ENCODE assay signal across 8 cellular contexts in genomic region chr11:93740031-93740801, GRCh38. TPM values are rescaled to one million over a fixed set of nuclear protein-coding genes. Genes with fewer than 3 reads are reported as not detected.
A peak's percentile ranks its signal among the peaks of the same experiment; 100 is the strongest.
DNase-seq lines count a peak whose midpoint lies in the region; ATAC-seq, FAIRE-seq and TF ChIP-seq lines count a peak whose summit lies in the region.

No MANE protein-coding gene starts in this region.

- no peak for TF ChIP-seq POLR2A in A549 (IDR thresholded peaks at IDR 0.05; ENCODE audit: low read length)
- no peak for TF ChIP-seq POLR2A in Peyer's patch (IDR thresholded peaks at IDR 0.05)

- H3K4me1 ChIP-seq in A549 (peaks cover 57% of the 10 kb centered on the region), Peyer's patch (peaks cover 0 to 52% (median 10%) of the 10 kb centered on the region in 4 donors), liver (ENCODE audit: control insufficient read depth in 4 of 4, insufficient read depth in 4 of 4, low read length in 3 of 4) (peaks cover 1 to 39% (median 31%) of the 10 kb centered on the region in 4 donors)

- no peak for TF ChIP-seq EP300 in A549 (IDR thresholded peaks at IDR 0.05)

- in situ Hi-C loops in astrocyte of the cerebellum (cut with HindIII; ENCODE audit: low sequenced_read_pairs): no loop called here

- FAIRE-seq in A549 (lab: Jason Lieb, UNC) (no peak), GM19239 (lab: Jason Lieb, UNC) (peak; percentile 59)

- under 1% methylated on average over 21 of the region's 21 CpGs for WGBS in A549 (ENCODE audit: missing lambda C conversion rate)
- 13% methylated on average over 21 of the region's 21 CpGs for WGBS in liver

- H3K9me3 ChIP-seq in A549: no peaks in the 10 kb centered on the region
- no peaks in the 10 kb centered on the region for H3K9me3 ChIP-seq in Peyer's patch
- H3K9me3 ChIP-seq in liver (ENCODE audit: control insufficient read depth in 4 of 4, low read length in 3 of 4): no peaks in the 10 kb centered on the region

- ATAC-seq in A549 (no peak), GM18858 (IDR thresholded peaks at IDR 0.05; ENCODE audit: unreplicated experiment) (no peak)

- TF ChIP-seq CTCF in A549 (IDR thresholded peaks at IDR 0.05) (no peak), Peyer's patch (IDR thresholded peaks at IDR 0.05) (no peak), astrocyte of the cerebellum (IDR thresholded peaks at IDR 0.05; ENCODE audit: low read depth, low read length, missing control alignments) (no peak), liver (IDR thresholded peaks at IDR 0.05; ENCODE audit: low read depth, low read length, missing input control) (no peak)

- CTCF ChIA-PET in A549 (lab: Yijun Ruan, JAX): interaction anchor here (1.5 kb wide), 1 partner anchor 44 kb away, joined by 3 read pairs; the partner anchor contains the start of gene MED17

- TF ChIP-seq RAD21 in A549 (conservative IDR thresholded peaks at IDR 0.05 in 1 of 2, IDR thresholded peaks at IDR 0.05 in 1 of 2) (no peak), liver (IDR thresholded peaks at IDR 0.05) (no peak)

- peak in 1 of 2 experiments; percentile 25 for DNase-seq in A549 (ENCODE audit: low read depth in 1 of 2, low spot score in 1 of 2)
- no peak for DNase-seq in GM19239 (ENCODE audit: insufficient read length, low spot score)
- peak in 2 of 3 donors; percentile 41 to 58 for DNase-seq in Peyer's patch
- no peak for DNase-seq in astrocyte of the cerebellum (ENCODE audit: low read depth)
- DNase-seq in stimulated activated CD8-positive, alpha-beta memory T cell treated with anti-CD3 and anti-CD28 coated beads, Interleukin-7, amount 100 ng/mL, for 24 hours (ENCODE audit: low read depth): peak; percentile 26
- no peak for DNase-seq in SK-N-DZ (ENCODE audit: low spot score)

- H3K27me3 ChIP-seq in Peyer's patch: no peaks in the 10 kb centered on the region
- H3K27me3 ChIP-seq in liver (ENCODE audit: control insufficient read depth in 4 of 4, insufficient read depth in 4 of 4, low read length in 3 of 4): no peaks in the 10 kb centered on the region

- POLR2A ChIA-PET in A549 (lab: Yijun Ruan, JAX): interaction anchor here (0.8 to 4.2 kb wide), 5 partner anchors 8 to 170 kb away, joined by 3 to 48 read pairs (median 13); partner anchors contain the start of gene MED17

- H3K4me3 ChIP-seq in A549: peak overlapping the region; percentile 90
- peak overlapping the region; percentile 66 to 94 (median 79) for H3K4me3 ChIP-seq in Peyer's patch
- peak overlapping the region; percentile 94 for H3K4me3 ChIP-seq in astrocyte of the cerebellum (ENCODE audit: low read depth, low read length)
- H3K4me3 ChIP-seq in liver (ENCODE audit: low read depth in 1 of 3, low read length in 3 of 3): peak overlapping the region; percentile 79 to 97 (median 83)

- H3K27ac ChIP-seq in A549 (peak overlapping the region; percentile 92 to 98), Peyer's patch (peak overlapping the region in 3 of 4 donors; percentile 91 to 93 (median 91)), liver (ENCODE audit: low read depth in 1 of 2, low read length in 2 of 2) (peak overlapping the region in 1 of 2 donors; percentile 98)

- H3K36me3 ChIP-seq in Peyer's patch (peaks cover 0 to 49% (median 0%) of the 10 kb centered on the region in 3 donors), liver (ENCODE audit: control insufficient read depth in 4 of 4, insufficient read depth in 3 of 4, low read depth in 1 of 4, low read length in 3 of 4) (peaks cover 0 to 35% (median 33%) of the 10 kb centered on the region in 4 donors)

- H3K9ac ChIP-seq in liver (ENCODE audit: low read depth in 1 of 2, low read length in 2 of 2): peak overlapping the region; percentile 26 to 95

- H3K4me2 ChIP-seq in A549: peak overlapping the region; percentile 90

TF ChIP-seq in A549, 52 proteins besides CTCF, POLR2A, EP300 and RAD21 (continues in another document):
- TF ChIP-seq HDAC2 (IDR thresholded peaks at IDR 0.05): no peak
- TF ChIP-seq HEYL (CRISPR knock-in tag; IDR thresholded peaks at IDR 0.05): no peak
- TF ChIP-seq, protein P1, sequence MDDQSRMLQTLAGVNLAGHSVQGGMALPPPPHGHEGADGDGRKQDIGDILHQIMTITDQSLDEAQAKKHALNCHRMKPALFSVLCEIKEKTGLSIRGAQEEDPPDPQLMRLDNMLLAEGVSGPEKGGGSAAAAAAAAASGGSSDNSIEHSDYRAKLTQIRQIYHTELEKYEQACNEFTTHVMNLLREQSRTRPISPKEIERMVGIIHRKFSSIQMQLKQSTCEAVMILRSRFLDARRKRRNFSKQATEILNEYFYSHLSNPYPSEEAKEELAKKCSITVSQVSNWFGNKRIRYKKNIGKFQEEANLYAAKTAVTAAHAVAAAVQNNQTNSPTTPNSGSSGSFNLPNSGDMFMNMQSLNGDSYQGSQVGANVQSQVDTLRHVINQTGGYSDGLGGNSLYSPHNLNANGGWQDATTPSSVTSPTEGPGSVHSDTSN (IDR thresholded peaks at IDR 0.05): no peak
- no peak for TF ChIP-seq HOXA7 (CRISPR knock-in tag; IDR thresholded peaks at IDR 0.05)
- TF ChIP-seq ELK1 (IDR thresholded peaks at IDR 0.05; ENCODE audit: low read depth, low read length): no peak
- TF ChIP-seq JUNB (IDR thresholded peaks at IDR 0.05): no peak

TF ChIP-seq in liver, 16 proteins besides CTCF, POLR2A, EP300 and RAD21 (continues in another document):
- TF ChIP-seq SP1 (IDR thresholded peaks at IDR 0.05) (no peak), FOXA1 (IDR thresholded peaks at IDR 0.05) (no peak), REST (IDR thresholded peaks at IDR 0.05) (no peak), RXRA (IDR thresholded peaks at IDR 0.05) (no peak), FOXA2 (IDR thresholded peaks at IDR 0.05) (no peak), HNF4G (IDR thresholded peaks at IDR 0.05) (no peak), YY1 (IDR thresholded peaks at IDR 0.05) (no peak), NR2F2 (IDR thresholded peaks at IDR 0.05) (no peak)

RNA-seq across cellular contexts. Expression of gene TAF1D, which starts 1.1 kb away (rescaled TPM):
- 132 and 218 TPM in 2 replicates for polyA plus RNA-seq in A549 (2011; rRNA removed)
- 35.5 and 46.4 TPM in 2 replicates for polyA plus RNA-seq in A549 (2012; cell fraction: cytosol; rRNA removed)
- polyA plus RNA-seq in A549 (2012; cell fraction: nucleus; rRNA removed): 43.5 and 100 TPM in 2 replicates
- polyA plus RNA-seq in A549 (2017; fragmentation: RNase III; extraction: RNeasy Plus Mini Kit Qiagen cat#74134 plus additional on column Dnase treatment): 116 to 142 TPM (median 123 TPM) in 3 replicates
- polyA minus RNA-seq in A549 (2011; rRNA and poly(A)+ RNA removed): 41.9 and 55.4 TPM in 2 replicates
- total RNA-seq in Peyer's patch: 100 to 1,000 TPM in 3 of 4 donors, 10 to 100 TPM in 1; 72.7 to 183 (median 108) TPM
- 10 to 100 TPM; 31.5 to 97.7 TPM for total RNA-seq in liver
- polyA plus RNA-seq in liver: 10 to 100 TPM; 18.2 to 27.9 TPM
- 213 and 236 TPM in 2 replicates for polyA plus RNA-seq in SK-N-DZ (2014; cell fraction: cytosol; rRNA removed)
- polyA plus RNA-seq in SK-N-DZ (2014; cell fraction: nucleus; rRNA removed): 1,288 and 1,293 TPM in 2 replicates

RNA-seq across cellular contexts. Expression of gene C11orf54, which starts 1.3 kb away (rescaled TPM):
- 26.8 and 27.6 TPM in 2 replicates for polyA plus RNA-seq in A549 (2011; rRNA removed)
- polyA plus RNA-seq in A549 (2012; cell fraction: cytosol; rRNA removed): 3.2 and 4.0 TPM in 2 replicates
- 1.5 and 2.0 TPM in 2 replicates for polyA plus RNA-seq in A549 (2012; cell fraction: nucleus; rRNA removed)
- 12.3 to 12.7 TPM (median 12.4 TPM) in 3 replicates for polyA plus RNA-seq in A549 (2017; fragmentation: RNase III; extraction: RNeasy Plus Mini Kit Qiagen cat#74134 plus additional on column Dnase treatment)
- polyA minus RNA-seq in A549 (2011; rRNA and poly(A)+ RNA removed): 4.4 and 4.8 TPM in 2 replicates
- 100 to 1,000 TPM in 1 of 4 donors, 10 to 100 TPM in 3; 33.8 to 130 (median 69.0) TPM for total RNA-seq in Peyer's patch
- total RNA-seq in liver: 100 to 1,000 TPM in 1 of 2 donors, 10 to 100 TPM in 1; 79.8 to 154 TPM
- polyA plus RNA-seq in liver: 100 to 1,000 TPM in 1 of 2 donors, 10 to 100 TPM in 1; 60.8 to 148 TPM
- 37.7 and 50.3 TPM in 2 replicates for polyA plus RNA-seq in SK-N-DZ (2014; cell fraction: cytosol; rRNA removed)
- polyA plus RNA-seq in SK-N-DZ (2014; cell fraction: nucleus; rRNA removed): 33.5 and 44.9 TPM in 2 replicates

RNA-seq across cellular contexts. Expression of gene MED17, which starts 43.9 kb away (rescaled TPM):
- polyA plus RNA-seq in A549 (2011; rRNA removed) (19.2 and 20.3 TPM in 2 replicates), A549 (2017; fragmentation: RNase III; extraction: RNeasy Plus Mini Kit Qiagen cat#74134 plus additional on column Dnase treatment) (16.2 to 16.7 TPM (median 16.6 TPM) in 3 replicates), liver (1 to 10 TPM; 2.8 to 5.0 TPM)
- 9.1 and 9.5 TPM in 2 replicates for polyA plus RNA-seq in A549 (2012; cell fraction: cytosol; rRNA removed)
- polyA plus RNA-seq in A549 (2012; cell fraction: nucleus; rRNA removed): 22.6 and 23.7 TPM in 2 replicates
- polyA minus RNA-seq in A549 (2011; rRNA and poly(A)+ RNA removed): 8.6 and 9.9 TPM in 2 replicates
- total RNA-seq in Peyer's patch (10 to 100 TPM; 22.3 to 33.8 (median 27.3) TPM), liver (10 to 100 TPM; 10.0 to 12.7 TPM)
- 46.3 and 60.8 TPM in 2 replicates for polyA plus RNA-seq in SK-N-DZ (2014; cell fraction: cytosol; rRNA removed)
- polyA plus RNA-seq in SK-N-DZ (2014; cell fraction: nucleus; rRNA removed): 72.9 and 74.9 TPM in 2 replicates

Comparison
In these comparisons a context has a peak if more than half of its experiments do, and no peak if none do; other contexts are left out.
1. DNase-seq: peak in Peyer's patch (2 of 3) and stimulated activated CD8-positive, alpha-beta memory T cell treated with anti-CD3 and anti-CD28 coated beads, Interleukin-7, amount 100 ng/mL, for 24 hours (single experiment); none in GM19239 (single experiment), astrocyte of the cerebellum (single experiment) and SK-N-DZ (single experiment).
2. Peak in every context shown above with its lines, with median percentiles within 50 percentile points of each other: H3K4me3 ChIP-seq.